Comparison of ENCODE assay signal across 30 cellular contexts in genomic region chr2:60424233-60424632, GRCh38.
"Had no signal": no experiment of that assay in that cellular context is flagged by ENCODE, and none has a peak within 500 bp of the region (broad histone marks: within the 10 kb centered on the region; RNA-seq: fewer than 3 reads in every experiment).

No MANE protein-coding gene starts in this region.

- H3K9me3 Mint-ChIP-seq: activated naive CD4-positive, alpha-beta T cell treated with anti-CD3 and anti-CD28 coated beads for 36 hours; activated T-helper 1 cell treated with anti-CD3 and anti-CD28 coated beads, Interleukin-12 subunit alpha, Interleukin-12 subunit beta, Interleukin-2, Interleukin-4 antibody, amounts not matched to agents 30 ng/mL and 10 ng/mL and 1 ng/mL, durations not matched to agents 14 hours and 24 hours and 36 hours; neural progenitor cell; stimulated activated effector memory CD8-positive, alpha-beta T cell treated with anti-CD3 and anti-CD28 coated beads, Interleukin-12 subunit alpha, Interleukin-12 subunit beta, amount 100 ng/mL, for 72 hours; stimulated activated naive CD8-positive, alpha-beta T cell treated with anti-CD3 and anti-CD28 coated beads, Interleukin-15, amount 100 ng/mL, for 72 hours; type B pancreatic cell had no signal

- H3K27ac ChIP-seq: adrenal gland, body of pancreas, colonic mucosa, dorsolateral prefrontal cortex, gastrocnemius medialis, neural progenitor cell, parathyroid adenoma, right atrium auricular region, uterus had no signal

- H3K36me3 ChIP-seq: adrenal gland, colonic mucosa, gastrocnemius medialis, neural progenitor cell, right atrium auricular region, uterus had no signal

- H3K4me3 ChIP-seq: adrenal gland, body of pancreas, colonic mucosa, dorsolateral prefrontal cortex, gastrocnemius medialis, neural progenitor cell, right atrium auricular region, uterus had no signal

- H3K27me3 ChIP-seq: adrenal gland, body of pancreas, colonic mucosa, gastrocnemius medialis, neural progenitor cell, right atrium auricular region, uterus had no signal

- ATAC-seq: body of pancreas; gastrocnemius medialis; naive thymus-derived CD8-positive, alpha-beta T cell; stimulated activated effector memory CD8-positive, alpha-beta T cell treated with anti-CD3 and anti-CD28 coated beads, Interleukin-12 subunit alpha, Interleukin-12 subunit beta, amount 100 ng/mL, for 72 hours; stimulated activated naive CD8-positive, alpha-beta T cell treated with anti-CD3 and anti-CD28 coated beads, Interleukin-15, amount 100 ng/mL, for 72 hours had no signal

- H3K4me1 ChIP-seq: adrenal gland, body of pancreas, colonic mucosa, gastrocnemius medialis, parathyroid adenoma, right atrium auricular region, uterus had no signal

- H3K27ac Mint-ChIP-seq: activated naive CD4-positive, alpha-beta T cell treated with anti-CD3 and anti-CD28 coated beads for 36 hours; activated naive CD8-positive, alpha-beta T cell treated with anti-CD3 and anti-CD28 coated beads for 36 hours; activated T-helper 1 cell treated with anti-CD3 and anti-CD28 coated beads, Interleukin-12 subunit alpha, Interleukin-12 subunit beta, Interleukin-2, Interleukin-4 antibody, amounts not matched to agents 30 ng/mL and 10 ng/mL and 1 ng/mL, durations not matched to agents 14 hours and 24 hours and 36 hours; immature natural killer cell; memory B cell; naive thymus-derived CD8-positive, alpha-beta T cell; neural progenitor cell; stimulated activated effector memory CD8-positive, alpha-beta T cell treated with anti-CD3 and anti-CD28 coated beads, Interleukin-12 subunit alpha, Interleukin-12 subunit beta, amount 100 ng/mL, for 72 hours; stimulated activated naive CD8-positive, alpha-beta T cell treated with anti-CD3 and anti-CD28 coated beads, Interleukin-15, amount 100 ng/mL, for 72 hours; type B pancreatic cell had no signal

- H3K36me3 Mint-ChIP-seq: activated naive CD8-positive, alpha-beta T cell treated with anti-CD3 and anti-CD28 coated beads for 36 hours; immature natural killer cell; naive thymus-derived CD8-positive, alpha-beta T cell; neural progenitor cell; stimulated activated effector memory CD8-positive, alpha-beta T cell treated with anti-CD3 and anti-CD28 coated beads, Interleukin-12 subunit alpha, Interleukin-12 subunit beta, amount 100 ng/mL, for 72 hours; type B pancreatic cell had no signal

- H3K27me3 Mint-ChIP-seq: activated naive CD8-positive, alpha-beta T cell treated with anti-CD3 and anti-CD28 coated beads for 36 hours; memory B cell had no signal

- H3K4me1 Mint-ChIP-seq: activated naive CD8-positive, alpha-beta T cell treated with anti-CD3 and anti-CD28 coated beads for 36 hours; immature natural killer cell; neural progenitor cell; stimulated activated effector memory CD8-positive, alpha-beta T cell treated with anti-CD3 and anti-CD28 coated beads, Interleukin-12 subunit alpha, Interleukin-12 subunit beta, amount 100 ng/mL, for 72 hours; stimulated activated naive CD8-positive, alpha-beta T cell treated with anti-CD3 and anti-CD28 coated beads, Interleukin-15, amount 100 ng/mL, for 72 hours had no signal

- H3K4me3 Mint-ChIP-seq: activated naive CD4-positive, alpha-beta T cell treated with anti-CD3 and anti-CD28 coated beads for 36 hours; activated naive CD8-positive, alpha-beta T cell treated with anti-CD3 and anti-CD28 coated beads for 36 hours; activated T-helper 1 cell treated with anti-CD3 and anti-CD28 coated beads, Interleukin-12 subunit alpha, Interleukin-12 subunit beta, Interleukin-2, Interleukin-4 antibody, amounts not matched to agents 30 ng/mL and 10 ng/mL and 1 ng/mL, durations not matched to agents 14 hours and 24 hours and 36 hours; immature natural killer cell; memory B cell; naive thymus-derived CD8-positive, alpha-beta T cell; neural progenitor cell; stimulated activated effector memory CD8-positive, alpha-beta T cell treated with anti-CD3 and anti-CD28 coated beads, Interleukin-12 subunit alpha, Interleukin-12 subunit beta, amount 100 ng/mL, for 72 hours; stimulated activated naive CD8-positive, alpha-beta T cell treated with anti-CD3 and anti-CD28 coated beads, Interleukin-15, amount 100 ng/mL, for 72 hours; type B pancreatic cell had no signal

- H3K9me3 ChIP-seq: adrenal gland, body of pancreas, colonic mucosa, gastrocnemius medialis, right atrium auricular region, uterus had no signal

- DNase-seq: activated CD4-positive, alpha-beta T cell treated with anti-CD3 and anti-CD28 coated beads for 4 hours; activated CD4-positive, alpha-beta T cell treated with anti-CD3 and anti-CD28 coated beads, Interleukin-2, amount 50 U/mL, for 48 hours; activated CD8-positive, alpha-beta memory T cell treated with anti-CD3 and anti-CD28 coated beads, Interleukin-2, amount 50 U/mL, for 4 hours; activated effector memory CD4-positive, alpha-beta T cell treated with anti-CD3 and anti-CD28 coated beads, Interleukin-2, amount 50 U/mL, for 16 hours; activated naive CD4-positive, alpha-beta T cell treated with anti-CD3 and anti-CD28 coated beads for 36 hours; activated naive CD8-positive, alpha-beta T cell treated with anti-CD3 and anti-CD28 coated beads for 36 hours; activated T-cell treated with anti-CD3 and anti-CD28 coated beads, Interleukin-2, amount 50 U/mL, for 1 hour; adrenal gland; aorta; body of pancreas; cerebellar nuclear complex; colonic mucosa; dorsolateral prefrontal cortex; effector memory CD4-positive, alpha-beta T cell; gastrocnemius medialis; immature natural killer cell; kidney; naive thymus-derived CD8-positive, alpha-beta T cell; occipital lobe; stimulated activated CD4-positive, alpha-beta T cell treated with anti-CD3 and anti-CD28 coated beads, Interleukin-4, amount 100 ng/mL, for 24 hours; stimulated activated naive CD8-positive, alpha-beta T cell treated with anti-CD3 and anti-CD28 coated beads, Interleukin-15, amount 100 ng/mL, for 72 hours; T-helper 2 cell; uterus had no signal

- FAIRE-seq: kidney had no signal
